In the genomic region with DNA sequence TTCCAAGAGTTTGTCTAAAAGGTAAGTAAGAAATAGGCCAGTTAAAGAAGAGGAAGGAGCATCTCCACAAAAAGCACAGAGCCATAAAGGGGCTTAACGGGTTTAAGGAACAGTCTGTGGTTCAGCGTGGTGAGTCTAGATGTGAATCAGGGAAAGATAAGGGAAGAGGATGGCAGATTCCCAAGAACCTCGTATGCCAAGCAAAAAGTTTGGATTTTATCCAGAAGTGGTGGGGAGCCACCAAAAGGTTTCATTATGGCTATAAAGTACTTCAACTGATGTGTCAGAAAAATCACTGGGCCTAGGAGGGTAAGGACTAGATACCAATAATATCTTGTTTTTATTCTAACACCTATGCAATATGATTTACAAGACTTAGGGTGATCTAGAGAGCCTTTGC, we compare ENCODE assay signal across 8 cellular contexts.
"Had no signal": no experiment of that assay in that cellular context is flagged by ENCODE, and none has a peak within 500 bp of the region (broad histone marks: within the 10 kb centered on the region; RNA-seq: fewer than 3 reads in every experiment).

No MANE protein-coding gene starts in this region.

- H3K9me3 ChIP-seq: HAP-1 had no signal

- DNase-seq: GM23248, GOT3, H7, HFFc6, KBM-7 had no signal

- H3K4me1 ChIP-seq: HAP-1 had no signal

- H3K9ac ChIP-seq: GM23248 had no signal

- H3K4me3 ChIP-seq: GM23248, HAP-1 had no signal

- ATAC-seq: HCT116, HepG2 had no signal

- H2AFZ ChIP-seq: GM23248 had no signal

- H3K27ac ChIP-seq: GM23248 had no signal

- H3K36me3 ChIP-seq: HAP-1 had no signal
